24 cellular contexts compared by ENCODE assay signal in the genomic region with DNA sequence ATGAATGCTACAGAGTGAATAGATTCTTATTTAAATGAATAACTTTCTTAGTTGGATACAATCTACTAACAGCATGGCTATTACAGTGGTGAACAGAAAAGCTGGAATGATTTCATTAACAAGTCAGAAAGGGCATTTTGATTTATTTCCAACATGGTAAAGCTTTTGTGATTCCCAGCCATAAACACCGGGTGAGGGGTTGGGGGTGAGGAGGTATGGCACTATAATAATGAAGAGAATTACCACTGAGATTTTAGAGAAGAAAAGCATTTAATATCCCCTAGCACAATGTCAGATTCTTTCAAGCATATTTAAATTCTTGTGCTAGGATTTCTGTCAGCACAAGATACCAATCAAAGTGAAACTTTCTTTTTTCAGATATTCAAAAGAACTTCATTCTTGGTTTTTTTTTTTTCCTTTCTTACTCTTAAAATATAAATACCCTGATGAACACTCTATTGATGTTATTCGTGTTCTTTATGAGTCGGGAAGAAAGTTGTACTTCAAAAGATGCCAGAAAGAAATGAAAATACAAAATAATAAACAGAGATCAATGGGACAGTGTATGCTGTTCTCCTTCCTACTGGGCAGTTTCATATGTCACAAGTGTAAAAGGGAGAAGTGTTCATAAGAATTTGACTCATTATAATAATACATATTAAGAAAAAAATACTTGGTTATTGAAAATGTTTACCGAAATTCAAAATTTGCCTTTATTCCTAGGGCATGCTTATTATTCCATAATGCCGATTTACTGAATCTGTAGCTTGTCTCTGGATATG.
A peak's percentile ranks its signal among the peaks of the same experiment; 100 is the strongest.
DNase-seq lines count a peak whose midpoint lies in the region; ATAC-seq, FAIRE-seq and TF ChIP-seq lines count a peak whose summit lies in the region.
"Had no signal": no experiment of that assay in that cellular context is flagged by ENCODE, and none has a peak within 500 bp of the region (broad histone marks: within the 10 kb centered on the region; RNA-seq: fewer than 3 reads in every experiment).

No MANE protein-coding gene starts in this region.

- no peak for TF ChIP-seq EP300 in gastroesophageal sphincter (IDR thresholded peaks at IDR 0.05)

- peak overlapping the region; percentile 38 for H3K9ac ChIP-seq in mesenchymal stem cell (ENCODE audit: low read length)

- H3K27ac ChIP-seq in mesenchymal stem cell (ENCODE audit: low read length, poor library complexity, severe bottlenecking) (no peak overlapping the region), small intestine (ENCODE audit: low read depth in 1 of 2, low read length in 1 of 2) (no peak overlapping the region), gastroesophageal sphincter (no peak overlapping the region)
- H3K27ac ChIP-seq: heart left ventricle had no signal

- no peak overlapping the region for H3K4ac ChIP-seq in mesenchymal stem cell (ENCODE audit: low read depth in 1 of 2, low read length in 2 of 2)

- H2BK120ac ChIP-seq in mesenchymal stem cell (ENCODE audit: low read depth, low read length): no peak overlapping the region

- no peak overlapping the region for H4K8ac ChIP-seq in mesenchymal stem cell (ENCODE audit: low read length)

- no peaks in the 10 kb centered on the region for H3K79me1 ChIP-seq in mesenchymal stem cell (replicated peaks; ENCODE audit: low read length, poor library complexity, severe bottlenecking)

- H3K27ac Mint-ChIP-seq in stimulated activated naive CD8-positive, alpha-beta T cell treated with anti-CD3 and anti-CD28 coated beads, Interleukin-15, amount 100 ng/mL, for 72 hours: no peak overlapping the region
- H3K27ac Mint-ChIP-seq: activated CD8-positive, alpha-beta memory T cell treated with anti-CD3 and anti-CD28 coated beads, Interleukin-2, amount 10 ng/mL, durations not matched to agents 7 days and 5 days; CD14-positive monocyte; stimulated activated naive CD8-positive, alpha-beta T cell treated with anti-CD3 and anti-CD28 coated beads, Interleukin-15, Interleukin-2, amounts not matched to agents 100 ng/mL and 50 ng/mL, for 24 hours; type B pancreatic cell had no signal

- no peak overlapping the region for H3K18ac ChIP-seq in mesenchymal stem cell (ENCODE audit: low read depth in 1 of 2, low read length in 2 of 2)

- 100% methylated on average over 1 of the region's 5 CpGs for WGBS in mesenchymal stem cell
- WGBS in small intestine, 3 donors: 83 to 87% (median 86%) methylated on average over 5 of the region's 5 CpGs
- WGBS in gastroesophageal sphincter (ENCODE audit: low coverage in 1 of 2), 2 donors: 81 to 90% methylated on average over 3 to 5 of the region's 5 CpGs

- H3K4me1 Mint-ChIP-seq in stimulated activated naive CD8-positive, alpha-beta T cell treated with anti-CD3 and anti-CD28 coated beads, Interleukin-15, amount 100 ng/mL, for 72 hours: no peaks in the 10 kb centered on the region
- H3K4me1 Mint-ChIP-seq: activated CD8-positive, alpha-beta memory T cell treated with anti-CD3 and anti-CD28 coated beads, Interleukin-2, amount 10 ng/mL, durations not matched to agents 7 days and 5 days; CD14-positive monocyte had no signal

- no peaks in the 10 kb centered on the region for H3K9me3 Mint-ChIP-seq in stimulated activated naive CD8-positive, alpha-beta T cell treated with anti-CD3 and anti-CD28 coated beads, Interleukin-15, amount 100 ng/mL, for 72 hours
- H3K9me3 Mint-ChIP-seq: CD14-positive monocyte; stimulated activated naive CD8-positive, alpha-beta T cell treated with anti-CD3 and anti-CD28 coated beads, Interleukin-15, Interleukin-2, amounts not matched to agents 100 ng/mL and 50 ng/mL, for 24 hours; type B pancreatic cell had no signal

- ATAC-seq in HG03432 (IDR thresholded peaks at IDR 0.05; ENCODE audit: unreplicated experiment) (peak; percentile 75), gastroesophageal sphincter (no peak), HG03439 (IDR thresholded peaks at IDR 0.05; ENCODE audit: unreplicated experiment) (no peak)
- ATAC-seq in stimulated activated naive CD8-positive, alpha-beta T cell treated with anti-CD3 and anti-CD28 coated beads, Interleukin-15, amount 100 ng/mL, for 72 hours: no peak
- ATAC-seq: activated CD8-positive, alpha-beta memory T cell treated with anti-CD3 and anti-CD28 coated beads, Interleukin-2, amount 10 ng/mL, durations not matched to agents 7 days and 5 days; HCT116; heart left ventricle had no signal

- TF ChIP-seq POLR2A in gastroesophageal sphincter (IDR thresholded peaks at IDR 0.05): no peak

- no peaks in the 10 kb centered on the region for H3K27me3 Mint-ChIP-seq in stimulated activated naive CD8-positive, alpha-beta T cell treated with anti-CD3 and anti-CD28 coated beads, Interleukin-15, amount 100 ng/mL, for 72 hours
- H3K27me3 Mint-ChIP-seq: activated CD8-positive, alpha-beta memory T cell treated with anti-CD3 and anti-CD28 coated beads, Interleukin-2, amount 10 ng/mL, durations not matched to agents 7 days and 5 days; stimulated activated naive CD8-positive, alpha-beta T cell treated with anti-CD3 and anti-CD28 coated beads, Interleukin-15, Interleukin-2, amounts not matched to agents 100 ng/mL and 50 ng/mL, for 24 hours; type B pancreatic cell had no signal

- peak; percentile 57 for FAIRE-seq in small intestine (lab: Jason Lieb, UNC)
- FAIRE-seq: endothelial cell of umbilical vein had no signal

- no peak overlapping the region for H3K4me3 Mint-ChIP-seq in stimulated activated naive CD8-positive, alpha-beta T cell treated with anti-CD3 and anti-CD28 coated beads, Interleukin-15, amount 100 ng/mL, for 72 hours
- H3K4me3 Mint-ChIP-seq: activated CD8-positive, alpha-beta memory T cell treated with anti-CD3 and anti-CD28 coated beads, Interleukin-2, amount 10 ng/mL, durations not matched to agents 7 days and 5 days; CD14-positive monocyte; stimulated activated naive CD8-positive, alpha-beta T cell treated with anti-CD3 and anti-CD28 coated beads, Interleukin-15, Interleukin-2, amounts not matched to agents 100 ng/mL and 50 ng/mL, for 24 hours; type B pancreatic cell had no signal

- H3K23ac ChIP-seq in mesenchymal stem cell (ENCODE audit: low read length in 2 of 2): no peak overlapping the region

- H2AK5ac ChIP-seq in mesenchymal stem cell (ENCODE audit: low read length, severe bottlenecking): no peak overlapping the region

- H3K4me2 ChIP-seq in mesenchymal stem cell (ENCODE audit: low read length, poor library complexity, severe bottlenecking): no peak overlapping the region

- H3K4me3 ChIP-seq in astrocyte of the spinal cord (ENCODE audit: low read depth, low read length): no peak overlapping the region
- H3K4me3 ChIP-seq in mesenchymal stem cell (ENCODE audit: insufficient read depth in 1 of 2, low read depth in 1 of 2, low read length in 2 of 2): no peak overlapping the region
- H3K4me3 ChIP-seq in small intestine (ENCODE audit: low read depth in 1 of 2, low read length in 2 of 2): no peak overlapping the region
- H3K4me3 ChIP-seq in gastroesophageal sphincter: no peak overlapping the region
- H3K4me3 ChIP-seq: heart left ventricle, MG63 had no signal

- TF ChIP-seq CTCF in astrocyte of the spinal cord (IDR thresholded peaks at IDR 0.05; ENCODE audit: low read depth, low read length) (no peak), gastroesophageal sphincter (IDR thresholded peaks at IDR 0.05) (no peak)

- DNase-seq in astrocyte of the spinal cord (ENCODE audit: low read depth, low spot score): peak; percentile 19
- no peak for DNase-seq in mesenchymal stem cell
- DNase-seq in small intestine: no peak
- DNase-seq in stimulated activated naive CD8-positive, alpha-beta T cell treated with anti-CD3 and anti-CD28 coated beads, Interleukin-15, amount 100 ng/mL, for 72 hours: no peak
- no peak for DNase-seq in NCI-H524 treated with DMSO at 0.1 percent for 48 hours (lab: John Stamatoyannopoulos, UW)
- DNase-seq: activated CD4-positive, alpha-beta T cell treated with anti-CD3 and anti-CD28 coated beads, Interleukin-2, amount 50 U/mL, for 1 hour; activated CD8-positive, alpha-beta memory T cell treated with anti-CD3 and anti-CD28 coated beads, Interleukin-2, amount 10 ng/mL, durations not matched to agents 7 days and 5 days; activated naive CD4-positive, alpha-beta T cell treated with anti-CD3 and anti-CD28 coated beads, Interleukin-2, amount 50 U/mL, for 16 hours; amygdala; central memory CD4-positive, alpha-beta T cell; heart left ventricle; MG63; NCI-H1436 treated with DMSO at 0.1 percent for 48 hours; NCI-H2107; NCI-H510A treated with DMSO at 0.1 percent for 48 hours; nucleus accumbens had no signal

- no peak overlapping the region for H2BK12ac ChIP-seq in mesenchymal stem cell (ENCODE audit: low read length in 2 of 2)

- H2BK5ac ChIP-seq in mesenchymal stem cell (ENCODE audit: low read depth, low read length, poor library complexity, severe bottlenecking): no peak overlapping the region

- H3K36me3 ChIP-seq in mesenchymal stem cell (ENCODE audit: control insufficient read depth in 1 of 2, insufficient read depth in 2 of 2, low read depth in 1 of 2, low read length in 2 of 2) (no peaks in the 10 kb centered on the region), small intestine (ENCODE audit: control insufficient read depth in 2 of 2, insufficient read depth in 2 of 2, low read length in 2 of 2) (no peaks in the 10 kb centered on the region), gastroesophageal sphincter (no peaks in the 10 kb centered on the region)
- H3K36me3 ChIP-seq: heart left ventricle, MG63 had no signal

- no peaks in the 10 kb centered on the region for H3K27me3 ChIP-seq in mesenchymal stem cell (ENCODE audit: control insufficient read depth in 1 of 2, insufficient read depth in 1 of 2, low read length in 2 of 2)
- no peaks in the 10 kb centered on the region for H3K27me3 ChIP-seq in small intestine (ENCODE audit: control insufficient read depth in 2 of 2, insufficient read depth in 2 of 2, low read length in 2 of 2)
- H3K27me3 ChIP-seq in gastroesophageal sphincter: no peaks in the 10 kb centered on the region
- H3K27me3 ChIP-seq: heart left ventricle, MG63 had no signal

- no peak overlapping the region for H4K91ac ChIP-seq in mesenchymal stem cell (ENCODE audit: low read length)

- no peaks in the 10 kb centered on the region for H3K9me3 ChIP-seq in mesenchymal stem cell (ENCODE audit: control insufficient read depth, low read length)
- H3K9me3 ChIP-seq in small intestine (ENCODE audit: control insufficient read depth, low read depth): no peaks in the 10 kb centered on the region
- no peaks in the 10 kb centered on the region for H3K9me3 ChIP-seq in gastroesophageal sphincter
- H3K9me3 ChIP-seq: heart left ventricle, MG63 had no signal

- in situ Hi-C loops in astrocyte of the spinal cord (cut with HindIII; ENCODE audit: low sequenced_read_pairs): no loop called here

- H3K4me1 ChIP-seq in mesenchymal stem cell (ENCODE audit: control insufficient read depth, insufficient read depth, low read depth, low read length) (no peaks in the 10 kb centered on the region), small intestine (ENCODE audit: control insufficient read depth in 2 of 2, insufficient read depth in 1 of 2, low read depth in 1 of 2, low read length in 1 of 2) (no peaks in the 10 kb centered on the region), gastroesophageal sphincter (no peaks in the 10 kb centered on the region)

- no peak overlapping the region for H3K14ac ChIP-seq in mesenchymal stem cell (ENCODE audit: low read length in 2 of 2)

- no peak overlapping the region for H2BK15ac ChIP-seq in mesenchymal stem cell (ENCODE audit: low read depth, poor library complexity, severe bottlenecking)

- H2AFZ ChIP-seq in mesenchymal stem cell (ENCODE audit: low read depth, low read length): no peak overlapping the region
